ENCODE assay signal across 8 cellular contexts in the genomic region with DNA sequence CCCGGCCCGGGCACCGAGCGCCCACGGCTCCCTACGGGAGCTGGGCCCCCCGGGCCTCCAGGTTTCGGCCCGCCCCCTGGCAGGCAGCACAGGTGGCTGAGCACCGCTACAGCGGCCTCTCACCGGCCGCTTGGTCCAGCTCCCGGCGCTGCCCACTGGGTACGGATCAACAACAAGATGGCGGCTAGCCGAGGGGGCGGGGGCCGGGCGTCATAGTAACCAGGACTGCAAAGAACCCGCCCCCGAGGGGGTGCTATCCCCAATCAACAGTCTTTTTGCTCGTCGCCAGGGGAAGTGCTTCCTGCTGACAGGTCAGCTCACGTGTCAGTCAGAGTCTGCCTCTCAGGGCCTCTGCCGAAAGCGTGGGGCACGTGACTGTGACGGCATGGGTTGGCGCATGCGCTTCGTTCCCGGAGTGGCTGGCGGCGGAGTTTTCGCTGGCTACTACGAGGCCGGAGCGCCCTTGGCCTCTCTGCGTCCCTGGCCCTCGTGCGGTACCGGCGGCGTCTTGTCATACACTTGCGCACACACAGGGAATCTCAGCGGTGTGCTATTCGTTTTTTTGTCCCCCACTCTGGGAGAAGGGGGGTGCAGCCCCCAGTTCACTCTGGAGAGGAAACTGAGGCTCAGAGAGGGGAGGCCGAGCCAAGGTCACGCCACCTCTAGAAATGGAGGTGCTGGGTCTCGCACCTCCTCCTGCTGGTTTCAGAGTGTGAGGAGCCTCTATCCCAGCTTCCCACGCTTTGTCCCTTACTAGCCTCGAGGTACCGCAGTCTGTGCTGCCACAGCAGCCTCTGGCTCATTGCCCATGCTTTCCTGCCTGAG. TPM values are rescaled to one million over a fixed set of nuclear protein-coding genes. Genes with fewer than 3 reads are reported as not detected.
A peak's percentile ranks its signal among the peaks of the same experiment; 100 is the strongest.
DNase-seq lines count a peak whose midpoint lies in the region; ATAC-seq, FAIRE-seq and TF ChIP-seq lines count a peak whose summit lies in the region.

A gene (minus strand): TSS at position 186 of the 825 bp plus-strand sequence. CDS start 38,502 bp downstream, outside the sequence.

- H3K4me1 ChIP-seq in OCI-LY7 (ENCODE audit: insufficient read depth, low read length, poor library complexity, severe bottlenecking): peaks cover 32% of the 10 kb centered on the region
- peaks cover 11% of the 10 kb centered on the region for H3K4me1 ChIP-seq in endothelial cell of umbilical vein (ENCODE audit: control insufficient read depth, extremely low read depth, insufficient read depth, low read length)

- POLR2A ChIA-PET in OCI-LY7 (lab: Charles Lee): interaction anchor here (0.7 to 1.4 kb wide), 5 partner anchors 15 to 740 kb away, joined by 3 to 4 read pairs (median 3); a partner anchor contains a TSS
- POLR2A ChIA-PET in endothelial cell of umbilical vein (lab: Charles Lee): interaction anchor here (0.6 to 1.2 kb wide), 3 partner anchors 19 to 52 kb away, joined by 3 to 12 read pairs (median 4); no protein-coding TSS in a partner anchor

- TF ChIP-seq CTCF in OCI-LY7 (conservative IDR thresholded peaks at IDR 0.05; ENCODE audit: low read length) (no peak), endothelial cell of umbilical vein (IDR thresholded peaks at IDR 0.05; ENCODE audit: extremely low read depth in 1 of 2, insufficient read depth in 1 of 2, low read depth in 1 of 2, low read length in 2 of 2) (no peak)

- H3K27ac ChIP-seq in OCI-LY7 (ENCODE audit: low read depth, low read length, poor library complexity, severe bottlenecking) (peak within 1 kb of the TSS; percentile 14), endothelial cell of umbilical vein (ENCODE audit: insufficient read depth, low read depth, low read length) (peak within 1 kb of the TSS; percentile 38)

- H3K4me2 ChIP-seq in OCI-LY7 (ENCODE audit: low read length): peak within 1 kb of the TSS; percentile 84
- peak within 1 kb of the TSS; percentile 62 for H3K4me2 ChIP-seq in endothelial cell of umbilical vein (ENCODE audit: insufficient read depth, low read length)

- no peaks in the 10 kb centered on the region for H3K9me2 ChIP-seq in OCI-LY7 (ENCODE audit: insufficient read depth, low read length)

- BruUV-seq in OCI-LY7 (replicated peaks; lab: Mats Ljungman, UMichigan) (no TSS peak), endothelial cell of umbilical vein (replicated peaks; lab: Mats Ljungman, UMichigan) (TSS peak; percentile 97)

- H3K79me2 ChIP-seq in OCI-LY7 (ENCODE audit: insufficient read depth, low read depth, low read length) (peaks cover 19% of the 10 kb centered on the region; the same call in 1 of the 2 replicates), endothelial cell of umbilical vein (ENCODE audit: control insufficient read depth, insufficient read depth, low read length) (peaks cover 39% of the 10 kb centered on the region)

- peak within 1 kb of the TSS; percentile 85 for H3K9ac ChIP-seq in endothelial cell of umbilical vein (replicated peaks; ENCODE audit: extremely low read depth, insufficient read depth, low read length)

- H3K9me1 ChIP-seq in endothelial cell of umbilical vein (replicated peaks; ENCODE audit: control insufficient read depth, extremely low read depth, insufficient read depth, low read length): no peaks in the 10 kb centered on the region

- H2AFZ ChIP-seq in OCI-LY7 (ENCODE audit: low read length) (peak within 1 kb of the TSS; percentile 68), endothelial cell of umbilical vein (ENCODE audit: low read depth, low read length) (peak within 1 kb of the TSS; percentile 85)

- intact Hi-C loops in OCI-LY7 (cut with micrococcal nuclease; ENCODE audit: unreplicated experiment): loop anchor here (2.0 kb wide), 1 partner anchor 62 kb away; no protein-coding TSS in a partner anchor
- intact Hi-C loops in endothelial cell of umbilical vein (cut with micrococcal nuclease): loop anchor here (1.0 to 5.0 kb wide), 3 partner anchors 16 to 234 kb away; a partner anchor contains a TSS

- H3K9me3 ChIP-seq in OCI-LY7 (ENCODE audit: low read length) (no peaks in the 10 kb centered on the region), endothelial cell of umbilical vein (replicated peaks; ENCODE audit: control insufficient read depth, insufficient read depth, low read length) (no peaks in the 10 kb centered on the region)

- H3K36me3 ChIP-seq in OCI-LY7 (ENCODE audit: insufficient read depth, low read length) (peaks cover 21% of the 10 kb centered on the region), endothelial cell of umbilical vein (ENCODE audit: control insufficient read depth in 2 of 2, extremely low read depth in 1 of 2, insufficient read depth in 2 of 2, low read length in 2 of 2) (peaks cover 0 to 9% of the 10 kb centered on the region in 2 experiments)

- DNase-seq in DMS 273 (lab: John Stamatoyannopoulos, UW; ENCODE audit: unreplicated experiment) (peak; percentile 99), HuH-7.5 (ENCODE audit: low spot score) (peak; percentile 99), OCI-LY7 (ENCODE audit: low spot score) (peak; percentile 100), activated T-cell treated with anti-CD3 and anti-CD28 coated beads for 1 hour (ENCODE audit: low read depth) (peak; percentile 98), endothelial cell of umbilical vein (ENCODE audit: low read depth, low spot score) (peak; percentile 100), midbrain (lab: John Stamatoyannopoulos, UW) (peak; percentile 100)
- DNase-seq in stimulated activated CD8-positive, alpha-beta memory T cell treated with anti-CD3 and anti-CD28 coated beads, Interleukin-2, amount 100 ng/mL, for 1 hour (ENCODE audit: low read depth in 2 of 2): peak; percentile 98 to 99

- H4K20me1 ChIP-seq in OCI-LY7 (ENCODE audit: insufficient read depth, low read length) (no peaks in the 10 kb centered on the region), endothelial cell of umbilical vein (replicated peaks; ENCODE audit: control insufficient read depth, extremely low read depth, insufficient read depth, low read length) (no peaks in the 10 kb centered on the region)

- H3K27me3 ChIP-seq in endothelial cell of umbilical vein (ENCODE audit: control insufficient read depth in 2 of 2, insufficient read depth in 2 of 2, low read length in 2 of 2): no peaks in the 10 kb centered on the region

- FAIRE-seq in endothelial cell of umbilical vein (lab: Jason Lieb, UNC): peak; percentile 100

- TF ChIP-seq POLR2A in endothelial cell of umbilical vein (IDR thresholded peaks at IDR 0.05; ENCODE audit: low read depth, low read length): peak; percentile 82

- H3K4me3 ChIP-seq in OCI-LY7 (ENCODE audit: low read depth, low read length, poor library complexity, severe bottlenecking) (peak within 1 kb of the TSS; percentile 82), endothelial cell of umbilical vein (replicated peaks in 1 of 3; ENCODE audit: insufficient read depth in 1 of 3, low read depth in 1 of 3, low read length in 3 of 3) (peak within 1 kb of the TSS; percentile 74 to 85 (median 80))

- peak; percentile 96 for ATAC-seq in GM21526 (IDR thresholded peaks at IDR 0.05; ENCODE audit: low FRiP score, unreplicated experiment)

- CTCF ChIA-PET in OCI-LY7 (lab: Charles Lee; ENCODE audit: unreplicated experiment) (no interaction called here), endothelial cell of umbilical vein (lab: Charles Lee) (interaction anchor here (1.0 to 1.9 kb wide), 6 partner anchors 13 to 337 kb away, joined by 3 to 11 read pairs (median 3); a partner anchor contains a TSS)

- dilution Hi-C loops in endothelial cell of umbilical vein (cut with MboI; ENCODE audit: extremely low pct_ligation_motif_present, low sequenced_read_pairs): no loop called here

TF ChIP-seq in endothelial cell of umbilical vein, 7 proteins besides CTCF, POLR2A, EP300 and RAD21:
- TF ChIP-seq POLR2AphosphoS5 (IDR thresholded peaks at IDR 0.05; ENCODE audit: insufficient read depth, low read depth, low read length): peak; percentile 71
- TF ChIP-seq FOS (IDR thresholded peaks at IDR 0.05; ENCODE audit: borderline replicate concordance, insufficient read depth, low read length): no peak
- TF ChIP-seq, protein P1, sequence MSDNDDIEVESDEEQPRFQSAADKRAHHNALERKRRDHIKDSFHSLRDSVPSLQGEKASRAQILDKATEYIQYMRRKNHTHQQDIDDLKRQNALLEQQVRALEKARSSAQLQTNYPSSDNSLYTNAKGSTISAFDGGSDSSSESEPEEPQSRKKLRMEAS (IDR thresholded peaks at IDR 0.05; ENCODE audit: insufficient read depth, insufficient read length): peak; percentile 100
TF ChIP-seq in endothelial cell of umbilical vein: peak in this region for 2.

RNA-seq across cellular contexts. Expression of the gene that starts here (rescaled TPM):
- total RNA-seq in OCI-LY7 (2014; rRNA removed; shearing (Covaris generic)): 23.1 and 27.4 TPM in 2 replicates
- total RNA-seq in OCI-LY7 (2022): 27.0 and 30.9 TPM in 2 replicates
- 54.6 and 60.8 TPM in 2 replicates for total RNA-seq in endothelial cell of umbilical vein
- 42.7 and 47.0 TPM in 2 replicates for polyA plus RNA-seq in endothelial cell of umbilical vein
- polyA plus RNA-seq in endothelial cell of umbilical vein (2011; cell fraction: cytosol; rRNA removed): 41.6 and 43.3 TPM in 2 replicates
- polyA plus RNA-seq in endothelial cell of umbilical vein (2011; cell fraction: nucleus; rRNA removed): 49.4 and 77.1 TPM in 2 replicates
- 30.7 and 33.3 TPM in 2 replicates for polyA plus RNA-seq in endothelial cell of umbilical vein (2012)
- 166 and 179 TPM in 2 replicates for polyA minus RNA-seq in endothelial cell of umbilical vein
- polyA minus RNA-seq in endothelial cell of umbilical vein (2011; cell fraction: cytosol; rRNA and poly(A)+ RNA removed): 40.6 TPM
- polyA minus RNA-seq in endothelial cell of umbilical vein (2011; cell fraction: nucleus; rRNA and poly(A)+ RNA removed): 48.4 and 72.6 TPM in 2 replicates

Comparison
In these comparisons a context has a peak if more than half of its experiments do, and no peak if none do; other contexts are left out.
1. Peak in every context shown above with its lines: DNase-seq, ATAC-seq, H3K4me3 ChIP-seq and H3K27ac ChIP-seq.